Comparison of ENCODE assay signal across 30 cellular contexts in genomic region chr13:31441804-31442487, GRCh38.
DNase-seq lines count a peak whose midpoint lies in the region; ATAC-seq and TF ChIP-seq lines count a peak whose summit lies in the region.
"Had no signal": no experiment of that assay in that cellular context is flagged by ENCODE, and none has a peak within 500 bp of the region (broad histone marks: within the 10 kb centered on the region; RNA-seq: fewer than 3 reads in every experiment).

No MANE protein-coding gene starts in this region.

- no peaks in the 10 kb centered on the region for H3K36me3 Mint-ChIP-seq in stimulated activated naive B cell treated with anti-CD40 and anti-IgM and Interleukin-4, amounts not matched to agents 10 μg/mL and 1 μg/mL and 100 μg/mL, for 72 hours
- H3K36me3 Mint-ChIP-seq: activated naive CD4-positive, alpha-beta T cell treated with anti-CD3 and anti-CD28 coated beads, Interleukin-2, amount 50 U/mL, for 72 hours; CD8-positive, alpha-beta memory T cell; natural killer cell had no signal

- TF ChIP-seq CTCF in BE2C (IDR thresholded peaks at IDR 0.05; ENCODE audit: low read depth, low read length) (no peak), body of pancreas (IDR thresholded peaks at IDR 0.05) (no peak), psoas muscle (IDR thresholded peaks at IDR 0.05) (no peak)

- H3K9me3 Mint-ChIP-seq in stimulated activated naive B cell treated with anti-CD40 and anti-IgM and Interleukin-4, amounts not matched to agents 10 μg/mL and 1 μg/mL and 100 μg/mL, for 72 hours = no peaks in the 10 kb centered on the region
- H3K9me3 Mint-ChIP-seq: activated B cell treated with CpG ODN at 0.5 μM for 24 hours; activated naive CD4-positive, alpha-beta T cell treated with anti-CD3 and anti-CD28 coated beads, Interleukin-2, amount 50 U/mL, for 72 hours; activated T-helper 17 cell treated with anti-CD3 and anti-CD28 coated beads, Interleukin-2, amount 50 U/mL, for 72 hours; CD8-positive, alpha-beta memory T cell; central memory CD8-positive, alpha-beta T cell; dendritic cell treated with granulocyte-macrophage colony-stimulating factor and Interleukin-4, amounts not matched to agents 40 ng/mL and 50 ng/mL, for 4 days; natural killer cell; stimulated activated naive CD8-positive, alpha-beta T cell treated with anti-CD3 and anti-CD28 coated beads, Interleukin-15, amount 100 ng/mL, for 72 hours had no signal

- no peak for TF ChIP-seq POLR2A in body of pancreas (IDR thresholded peaks at IDR 0.05)

- H3K27me3 ChIP-seq in BE2C = no peaks in the 10 kb centered on the region
- no peaks in the 10 kb centered on the region for H3K27me3 ChIP-seq in body of pancreas
- peaks cover 0 to 1% (median 0%) of the 10 kb centered on the region in 3 donors for H3K27me3 ChIP-seq in psoas muscle (ENCODE audit: insufficient read depth in 3 of 3, low read length in 2 of 3)
- H3K27me3 ChIP-seq: esophagus muscularis mucosa had no signal

- DNase-seq in BE2C (peak; percentile 16), body of pancreas (peak in 3 of 4 donors; percentile 20 to 28 (median 25)), left ventricle myocardium superior (peak; percentile 75), psoas muscle (peak; percentile 63 to 88), NCI-H2171 (lab: John Stamatoyannopoulos, UW) (no peak)
- DNase-seq in stimulated activated naive B cell treated with anti-CD40 and anti-IgM and Interleukin-4, amounts not matched to agents 10 μg/mL and 1 μg/mL and 100 μg/mL, for 72 hours = no peak
- DNase-seq in activated CD4-positive, CD25-positive, alpha-beta regulatory T cell treated with anti-CD3 and anti-CD28 coated beads, Interleukin-2, amount 50 U/mL, for 72 hours = no peak
- DNase-seq: activated B cell treated with CpG ODN at 0.5 μM for 24 hours; activated CD4-positive, alpha-beta T cell treated with anti-CD3 and anti-CD28 coated beads, Interleukin-2, amount 50 U/mL, for 4 hours; activated CD8-positive, alpha-beta memory T cell treated with anti-CD3 and anti-CD28 coated beads, Interleukin-2, amount 50 U/mL, for 48 hours; CD8-positive, alpha-beta memory T cell; DMS 273 treated with DMSO at 0.1 percent for 48 hours; IMR-90; islet precursor cell; lower lobe of right lung; natural killer cell; NCI-H1048; NCI-H187; NCI-H524 treated with DMSO at 0.1 percent for 48 hours; posterior cingulate gyrus; SHP77 treated with DMSO at 0.1 percent for 48 hours; stimulated activated naive CD8-positive, alpha-beta T cell treated with anti-CD3 and anti-CD28 coated beads, Interleukin-15, amount 100 ng/mL, for 72 hours; T1000 had no signal

- no peaks in the 10 kb centered on the region for H3K4me1 Mint-ChIP-seq in stimulated activated naive B cell treated with anti-CD40 and anti-IgM and Interleukin-4, amounts not matched to agents 10 μg/mL and 1 μg/mL and 100 μg/mL, for 72 hours
- H3K4me1 Mint-ChIP-seq: activated B cell treated with CpG ODN at 0.5 μM for 24 hours; activated T-helper 17 cell treated with anti-CD3 and anti-CD28 coated beads, Interleukin-2, amount 50 U/mL, for 72 hours; B cell; CD8-positive, alpha-beta memory T cell; central memory CD8-positive, alpha-beta T cell; natural killer cell; stimulated activated naive CD8-positive, alpha-beta T cell treated with anti-CD3 and anti-CD28 coated beads, Interleukin-15, amount 100 ng/mL, for 72 hours had no signal

- H3K9me3 ChIP-seq in BE2C (no peaks in the 10 kb centered on the region), body of pancreas (no peaks in the 10 kb centered on the region), psoas muscle (no peaks in the 10 kb centered on the region)
- H3K9me3 ChIP-seq: esophagus muscularis mucosa, lower lobe of right lung had no signal

- ATAC-seq in body of pancreas = peak; percentile 35
- ATAC-seq in left ventricle myocardium superior = peak; percentile 94
- peak; percentile 34 to 87 (median 70) for ATAC-seq in psoas muscle
- ATAC-seq in stimulated activated naive B cell treated with anti-CD40 and anti-IgM and Interleukin-4, amounts not matched to agents 10 μg/mL and 1 μg/mL and 100 μg/mL, for 72 hours (replicated peaks) = no peak
- no peak for ATAC-seq in GM19395 (IDR thresholded peaks at IDR 0.05; ENCODE audit: unreplicated experiment)
- ATAC-seq: activated naive CD4-positive, alpha-beta T cell treated with anti-CD3 and anti-CD28 coated beads, Interleukin-2, amount 50 U/mL, for 72 hours; activated T-helper 17 cell treated with anti-CD3 and anti-CD28 coated beads, Interleukin-2, amount 50 U/mL, for 72 hours; natural killer cell; stimulated activated naive CD8-positive, alpha-beta T cell treated with anti-CD3 and anti-CD28 coated beads, Interleukin-15, amount 100 ng/mL, for 72 hours had no signal

- H3K27me3 Mint-ChIP-seq in stimulated activated naive B cell treated with anti-CD40 and anti-IgM and Interleukin-4, amounts not matched to agents 10 μg/mL and 1 μg/mL and 100 μg/mL, for 72 hours = peaks cover 10 to 11% of the 10 kb centered on the region in 2 donors

- no peak overlapping the region for H3K4me3 ChIP-seq in BE2C (ENCODE audit: low read depth, low read length)
- H3K4me3 ChIP-seq in body of pancreas = no peak overlapping the region
- no peak overlapping the region for H3K4me3 ChIP-seq in psoas muscle
- H3K4me3 ChIP-seq: esophagus muscularis mucosa, lower lobe of right lung had no signal

- H3K4me1 ChIP-seq in BE2C = peaks cover 6% of the 10 kb centered on the region; the same call in 1 of the 2 replicates
- no peaks in the 10 kb centered on the region for H3K4me1 ChIP-seq in body of pancreas
- H3K4me1 ChIP-seq in psoas muscle = no peaks in the 10 kb centered on the region
- H3K4me1 ChIP-seq: esophagus muscularis mucosa, lower lobe of right lung had no signal

- H3K4me3 Mint-ChIP-seq in stimulated activated naive B cell treated with anti-CD40 and anti-IgM and Interleukin-4, amounts not matched to agents 10 μg/mL and 1 μg/mL and 100 μg/mL, for 72 hours = no peak overlapping the region
- H3K4me3 Mint-ChIP-seq: activated B cell treated with CpG ODN at 0.5 μM for 24 hours; activated T-helper 17 cell treated with anti-CD3 and anti-CD28 coated beads, Interleukin-2, amount 50 U/mL, for 72 hours; B cell; CD8-positive, alpha-beta memory T cell; central memory CD8-positive, alpha-beta T cell; dendritic cell treated with granulocyte-macrophage colony-stimulating factor and Interleukin-4, amounts not matched to agents 40 ng/mL and 50 ng/mL, for 4 days; natural killer cell; stimulated activated naive CD8-positive, alpha-beta T cell treated with anti-CD3 and anti-CD28 coated beads, Interleukin-15, amount 100 ng/mL, for 72 hours had no signal

- WGBS in body of pancreas, 2 donors = 47 to 59% methylated on average over 8 to 9 of the region's 9 CpGs
- WGBS in psoas muscle, 3 donors = 28 to 38% (median 30%) methylated on average over 9 of the region's 9 CpGs

- no peak overlapping the region for H3K27ac Mint-ChIP-seq in stimulated activated naive B cell treated with anti-CD40 and anti-IgM and Interleukin-4, amounts not matched to agents 10 μg/mL and 1 μg/mL and 100 μg/mL, for 72 hours
- H3K27ac Mint-ChIP-seq: activated B cell treated with CpG ODN at 0.5 μM for 24 hours; activated naive CD4-positive, alpha-beta T cell treated with anti-CD3 and anti-CD28 coated beads, Interleukin-2, amount 50 U/mL, for 72 hours; activated T-helper 17 cell treated with anti-CD3 and anti-CD28 coated beads, Interleukin-2, amount 50 U/mL, for 72 hours; B cell; CD8-positive, alpha-beta memory T cell; dendritic cell treated with granulocyte-macrophage colony-stimulating factor and Interleukin-4, amounts not matched to agents 40 ng/mL and 50 ng/mL, for 4 days; natural killer cell had no signal

- H3K27ac ChIP-seq in body of pancreas = no peak overlapping the region
- H3K27ac ChIP-seq in psoas muscle = no peak overlapping the region
- H3K27ac ChIP-seq: esophagus muscularis mucosa, lower lobe of right lung had no signal

- intact Hi-C loops in body of pancreas (cut with DNase I) (no loop called here), left ventricle myocardium superior (cut with micrococcal nuclease) (no loop called here), psoas muscle (cut with DNase I) (no loop called here)

- no peaks in the 10 kb centered on the region for H3K36me3 ChIP-seq in BE2C
- no peaks in the 10 kb centered on the region for H3K36me3 ChIP-seq in body of pancreas (replicated peaks in 1 of 2; ENCODE audit: insufficient read depth in 1 of 2, low read depth in 2 of 2)
- no peaks in the 10 kb centered on the region for H3K36me3 ChIP-seq in psoas muscle (ENCODE audit: insufficient read depth in 1 of 2, low read depth in 1 of 2)
- H3K36me3 ChIP-seq: esophagus muscularis mucosa, lower lobe of right lung had no signal

Comparison
In these comparisons a context has a peak if more than half of its experiments do, and no peak if none do; other contexts are left out.
1. DNase-seq: peak in BE2C (single experiment), body of pancreas (3 of 4), left ventricle myocardium superior (single experiment) and psoas muscle (2 of 2); none in stimulated activated naive B cell treated with anti-CD40 and anti-IgM and Interleukin-4, amounts not matched to agents 10 μg/mL and 1 μg/mL and 100 μg/mL, for 72 hours (single experiment), NCI-H2171 (single experiment) and activated CD4-positive, CD25-positive, alpha-beta regulatory T cell treated with anti-CD3 and anti-CD28 coated beads, Interleukin-2, amount 50 U/mL, for 72 hours (single experiment).
2. ATAC-seq: peak in body of pancreas (single experiment), left ventricle myocardium superior (single experiment) and psoas muscle (4 of 4); none in stimulated activated naive B cell treated with anti-CD40 and anti-IgM and Interleukin-4, amounts not matched to agents 10 μg/mL and 1 μg/mL and 100 μg/mL, for 72 hours (0 of 2) and GM19395 (single experiment).